ENCODE assay signal across 31 cellular contexts in genomic region chr6:147772724-147773123, GRCh38.
DNase-seq lines count a peak whose midpoint lies in the region; ATAC-seq, FAIRE-seq and TF ChIP-seq lines count a peak whose summit lies in the region.
"Had no signal": no experiment of that assay in that cellular context is flagged by ENCODE, and none has a peak within 500 bp of the region (broad histone marks: within the 10 kb centered on the region; RNA-seq: fewer than 3 reads in every experiment).

No MANE protein-coding gene starts in this region.

- in situ Hi-C loops in HepG2 (cut with HindIII; ENCODE audit: extremely low pct_ligation_motif_present, low pct_unique_long_range_greater_than_20kb) = no loop called here

- no peaks in the 10 kb centered on the region for H4K20me1 ChIP-seq in HepG2 (ENCODE audit: insufficient read depth, low read length)
- H4K20me1 ChIP-seq: BLaER1; BLaER1 treated with 17β-estradiol and CSF1 and Interleukin-3, amounts not matched to agents 10 nM and 100 nM had no signal

- FAIRE-seq in HepG2 (lab: Jason Lieb, UNC) (no peak), HTR-8/SVneo (lab: Jason Lieb, UNC) (peak; percentile 42)
- FAIRE-seq: A204.1, A549, D721Med had no signal

- intact Hi-C loops in HepG2 (cut with micrococcal nuclease; ENCODE audit: unreplicated experiment) (no loop called here), right lobe of liver (cut with DNase I) (no loop called here), heart left ventricle (cut with DNase I) (no loop called here)

- DNase-seq in HepG2 (ENCODE audit: low spot score) = no peak
- no peak for DNase-seq in right lobe of liver
- no peak for DNase-seq in HTR-8/SVneo (ENCODE audit: insufficient read length, low spot score)
- DNase-seq in heart left ventricle = no peak
- DNase-seq: 8988T; ACHN; AML-193; BE2C; C1 segment of cervical spinal cord; Caco-2; Calu3; CD4-positive, alpha-beta memory T cell; CD4-positive, alpha-beta T cell; CD4-positive, CD25-positive, alpha-beta regulatory T cell; CD8-positive, alpha-beta memory T cell; CD8-positive, alpha-beta T cell; COR-L47; DMS 273 treated with DMSO at 0.1 percent for 48 hours; DMS153; DMS53; DMS79; DMS79 treated with DMSO at 0.1 percent for 48 hours; DND-41; EL had no signal

- ATAC-seq in HepG2 = no peak
- no peak for ATAC-seq in right lobe of liver
- ATAC-seq in heart left ventricle = no peak
- ATAC-seq: A549; CD8-positive, alpha-beta T cell had no signal

- TF ChIP-seq POLR2A in HepG2 (IDR thresholded peaks at IDR 0.05; ENCODE audit: insufficient read depth in 1 of 2, low read depth in 2 of 2, low read length in 2 of 2) (no peak), right lobe of liver (IDR thresholded peaks at IDR 0.05) (no peak), heart left ventricle (IDR thresholded peaks at IDR 0.05) (no peak)

- H3K27ac ChIP-seq in HepG2 (ENCODE audit: extremely low read length, insufficient read depth, low read length) (no peak overlapping the region), right lobe of liver (no peak overlapping the region), heart left ventricle (no peak overlapping the region)
- H3K27ac ChIP-seq: 22Rv1; A549; BLaER1; BLaER1 treated with 17β-estradiol and CSF1 and Interleukin-3, amounts not matched to agents 10 nM and 100 nM; C4-2B had no signal

- H3K9me3 ChIP-seq in HepG2 (ENCODE audit: low read length) = no peaks in the 10 kb centered on the region
- H3K9me3 ChIP-seq in right lobe of liver = no peaks in the 10 kb centered on the region
- no peaks in the 10 kb centered on the region for H3K9me3 ChIP-seq in heart left ventricle
- H3K9me3 ChIP-seq: A549, BE2C, BLaER1, Caco-2 had no signal

- H3K4me3 ChIP-seq in HepG2 (replicated peaks in 1 of 3; ENCODE audit: insufficient read depth in 1 of 3, low read depth in 2 of 3, low read length in 3 of 3) (no peak overlapping the region), right lobe of liver (no peak overlapping the region), heart left ventricle (no peak overlapping the region)
- H3K4me3 ChIP-seq: A549; BLaER1; BLaER1 treated with 17β-estradiol and CSF1 and Interleukin-3, amounts not matched to agents 10 nM and 100 nM had no signal

- H3K4me1 ChIP-seq in HepG2 (ENCODE audit: insufficient read depth, low read length) (no peaks in the 10 kb centered on the region), right lobe of liver (no peaks in the 10 kb centered on the region), heart left ventricle (no peaks in the 10 kb centered on the region)
- H3K4me1 ChIP-seq: A549; BE2C; BLaER1; BLaER1 treated with 17β-estradiol and CSF1 and Interleukin-3, amounts not matched to agents 10 nM and 100 nM had no signal

- TF ChIP-seq RAD21 in HepG2 (CRISPR knock-in tag; IDR thresholded peaks at IDR 0.05) = no peak

- no peak overlapping the region for H3K4me2 ChIP-seq in HepG2 (ENCODE audit: low read depth, low read length)
- H3K4me2 ChIP-seq: A549; BLaER1; BLaER1 treated with 17β-estradiol and CSF1 and Interleukin-3, amounts not matched to agents 10 nM and 100 nM had no signal

- H3K9ac ChIP-seq in HepG2 (ENCODE audit: insufficient read depth, low read depth, low read length) = no peak overlapping the region
- H3K9ac ChIP-seq: BLaER1; BLaER1 treated with 17β-estradiol and CSF1 and Interleukin-3, amounts not matched to agents 10 nM and 100 nM had no signal

- TF ChIP-seq CTCF in HepG2 (CRISPR knock-in tag; IDR thresholded peaks at IDR 0.05) (no peak), right lobe of liver (IDR thresholded peaks at IDR 0.05) (no peak), heart left ventricle (IDR thresholded peaks at IDR 0.05) (no peak)

- 34% methylated on average over 4 of the region's 4 CpGs for WGBS in HepG2 (ENCODE audit: low lambda C conversion rate)
- 80% methylated on average over 1 of the region's 4 CpGs for WGBS in right lobe of liver (ENCODE audit: insufficient coverage, low coverage, low lambda C conversion rate, missing lambda C conversion rate)
- 95 to 98% (median 96%) methylated on average over 4 of the region's 4 CpGs for WGBS in heart left ventricle, 4 donors

- no peaks in the 10 kb centered on the region for H3K79me2 ChIP-seq in HepG2 (ENCODE audit: insufficient read depth, low read length)

- no peak overlapping the region for H2AFZ ChIP-seq in HepG2 (ENCODE audit: low read length)

- POLR2A ChIA-PET in HepG2 (lab: Yijun Ruan, JAX) = no interaction called here

- BruUV-seq in HepG2 (replicated peaks; lab: Mats Ljungman, UMichigan) = no TSS peak

- CTCF ChIA-PET in HepG2 (lab: Yijun Ruan, JAX; ENCODE audit: low intra/inter-chr PET ratio, low total read pairs) = no interaction called here

- no peak for TF ChIP-seq EP300 in HepG2 (IDR thresholded peaks at IDR 0.05; ENCODE audit: low read depth in 2 of 2, low read length in 2 of 2)
- no peak for TF ChIP-seq EP300 in HepG2 (CRISPR knock-in tag; IDR thresholded peaks at IDR 0.05; ENCODE audit: borderline replicate concordance)

- H3K36me3 ChIP-seq in HepG2 (replicated peaks in 1 of 2; ENCODE audit: control insufficient read depth in 1 of 2, insufficient read depth in 2 of 2, low read length in 2 of 2) (no peaks in the 10 kb centered on the region), right lobe of liver (no peaks in the 10 kb centered on the region), heart left ventricle (no peaks in the 10 kb centered on the region)
- H3K36me3 ChIP-seq: BE2C; BLaER1; BLaER1 treated with 17β-estradiol and CSF1 and Interleukin-3, amounts not matched to agents 10 nM and 100 nM had no signal

- no peaks in the 10 kb centered on the region for H3K27me3 ChIP-seq in HepG2 (ENCODE audit: control insufficient read depth in 1 of 2, insufficient read depth in 2 of 2, low read length in 2 of 2)
- no peaks in the 10 kb centered on the region for H3K27me3 ChIP-seq in right lobe of liver
- H3K27me3 ChIP-seq in heart left ventricle = no peaks in the 10 kb centered on the region
- H3K27me3 ChIP-seq: BE2C; BLaER1; BLaER1 treated with 17β-estradiol and CSF1 and Interleukin-3, amounts not matched to agents 10 nM and 100 nM had no signal

TF ChIP-seq in HepG2, 621 proteins besides CTCF, POLR2A, EP300 and RAD21:
- TF ChIP-seq ZNF143 (CRISPR knock-in tag; IDR thresholded peaks at IDR 0.05) = no peak
- TF ChIP-seq MAFK (conservative IDR thresholded peaks at IDR 0.05 in 1 of 2, IDR thresholded peaks at IDR 0.05 in 1 of 2; ENCODE audit: low read length in 2 of 2) = peak; percentile 60 to 73
- TF ChIP-seq NPAS2 (CRISPR knock-in tag; IDR thresholded peaks at IDR 0.05; ENCODE audit: borderline replicate concordance) = no peak
- TF ChIP-seq MAFF (IDR thresholded peaks at IDR 0.05; ENCODE audit: low read depth, low read length) = peak; percentile 65; the same call in 1 of the 2 replicates
- TF ChIP-seq ZFP90 (CRISPR knock-in tag; IDR thresholded peaks at IDR 0.05; ENCODE audit: borderline replicate concordance) = no peak
- TF ChIP-seq ZNF234 (CRISPR knock-in tag; conservative IDR thresholded peaks at IDR 0.05) = no peak
- TF ChIP-seq ZNF121 (CRISPR knock-in tag; IDR thresholded peaks at IDR 0.05) = no peak
TF ChIP-seq in HepG2: peak in this region for 2.
